In the genomic region with DNA sequence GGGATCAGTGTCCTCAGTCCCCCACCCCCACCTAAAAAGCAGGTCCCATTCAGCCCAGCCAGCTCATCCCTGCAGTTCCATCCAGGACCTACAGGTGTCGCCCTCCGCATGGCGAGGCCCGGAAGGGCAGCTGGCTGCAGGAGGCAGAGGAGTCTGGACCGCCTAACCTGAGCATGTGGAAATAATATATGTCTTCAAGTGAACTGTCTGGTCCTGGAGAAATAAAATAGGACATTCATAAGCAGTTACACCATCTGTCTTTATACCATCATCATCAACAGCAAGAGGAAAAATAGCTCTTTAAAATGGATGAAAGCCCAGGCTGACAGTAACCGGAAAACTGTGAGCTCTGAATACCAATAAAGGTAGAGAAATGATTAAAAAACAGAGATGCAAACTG, we compare ENCODE assay signal across 8 cellular contexts.
DNase-seq lines count a peak whose midpoint lies in the region; ATAC-seq and TF ChIP-seq lines count a peak whose summit lies in the region.

No MANE protein-coding gene starts in this region.

- intact Hi-C loops in naive thymus-derived CD4-positive, alpha-beta T cell (cut with micrococcal nuclease) = loop anchor here (1.0 to 10.0 kb wide), 7 partner anchors 130 to 1125 kb away; partner anchors contain the start of gene ZFHX3 (in 1 of the 2)

- H3K27ac Mint-ChIP-seq in activated CD8-positive, alpha-beta memory T cell treated with anti-CD3 and anti-CD28 coated beads, Interleukin-2, amount 10 ng/mL, durations not matched to agents 7 days and 5 days = no peak overlapping the region
- H3K27ac Mint-ChIP-seq in naive thymus-derived CD4-positive, alpha-beta T cell = no peak overlapping the region

- H3K4me3 ChIP-seq in epithelial cell of esophagus (ENCODE audit: low read length) = no peak overlapping the region
- H3K4me3 ChIP-seq in naive thymus-derived CD4-positive, alpha-beta T cell (ENCODE audit: low read length) = no peak overlapping the region

- no peaks in the 10 kb centered on the region for H3K4me1 ChIP-seq in naive thymus-derived CD4-positive, alpha-beta T cell (ENCODE audit: control insufficient read depth in 2 of 2, insufficient read depth in 2 of 2, low read length in 2 of 2)

- no peaks in the 10 kb centered on the region for H3K27me3 ChIP-seq in naive thymus-derived CD4-positive, alpha-beta T cell (ENCODE audit: control insufficient read depth in 2 of 2, insufficient read depth in 2 of 2, low read length in 2 of 2)

- DNase-seq in SKM-1 treated with dmso at 0.1 percent for 144 hours (lab: John Stamatoyannopoulos, UW; ENCODE audit: unreplicated experiment) = peak; percentile 42
- no peak for DNase-seq in SKM-1 (lab: John Stamatoyannopoulos, UW; ENCODE audit: unreplicated experiment)
- DNase-seq in NCI-H526 treated with DMSO at 0.1 percent for 48 hours (lab: John Stamatoyannopoulos, UW) = peak; percentile 19
- DNase-seq in activated CD8-positive, alpha-beta memory T cell treated with anti-CD3 and anti-CD28 coated beads, Interleukin-2, amount 10 ng/mL, durations not matched to agents 7 days and 5 days = peak; percentile 76
- DNase-seq in epithelial cell of esophagus (ENCODE audit: low read depth) = peak; percentile 71
- DNase-seq in naive thymus-derived CD4-positive, alpha-beta T cell = peak; percentile 7 to 83 (median 47)
- DNase-seq in stimulated activated CD8-positive, alpha-beta memory T cell treated with anti-CD3 and anti-CD28 coated beads, Interleukin-7, amount 100 ng/mL, for 48 hours (ENCODE audit: extremely low read depth in 1 of 2, low read depth in 1 of 2) = peak; percentile 35 to 40

- no peak overlapping the region for H3K4me3 Mint-ChIP-seq in activated CD8-positive, alpha-beta memory T cell treated with anti-CD3 and anti-CD28 coated beads, Interleukin-2, amount 10 ng/mL, durations not matched to agents 7 days and 5 days
- no peak overlapping the region for H3K4me3 Mint-ChIP-seq in naive thymus-derived CD4-positive, alpha-beta T cell

- H3K4me1 Mint-ChIP-seq in activated CD8-positive, alpha-beta memory T cell treated with anti-CD3 and anti-CD28 coated beads, Interleukin-2, amount 10 ng/mL, durations not matched to agents 7 days and 5 days = peaks cover 5% of the 10 kb centered on the region
- H3K4me1 Mint-ChIP-seq in naive thymus-derived CD4-positive, alpha-beta T cell = peaks cover 0 to 7% (median 0%) of the 10 kb centered on the region in 7 donors

- H3K27me3 Mint-ChIP-seq in activated CD8-positive, alpha-beta memory T cell treated with anti-CD3 and anti-CD28 coated beads, Interleukin-2, amount 10 ng/mL, durations not matched to agents 7 days and 5 days = no peaks in the 10 kb centered on the region
- peaks cover 0 to 5% (median 0%) of the 10 kb centered on the region in 5 donors for H3K27me3 Mint-ChIP-seq in naive thymus-derived CD4-positive, alpha-beta T cell

- TF ChIP-seq CTCF in epithelial cell of esophagus (IDR thresholded peaks at IDR 0.05; ENCODE audit: insufficient read depth, low read depth, low read length, missing control alignments) = peak; percentile 100

- POLR2A ChIA-PET in naive thymus-derived CD4-positive, alpha-beta T cell (lab: Charles Lee) = no interaction called here

- H3K27ac ChIP-seq in naive thymus-derived CD4-positive, alpha-beta T cell (ENCODE audit: low read depth, low read length) = no peak overlapping the region

- no peaks in the 10 kb centered on the region for H3K36me3 ChIP-seq in naive thymus-derived CD4-positive, alpha-beta T cell (ENCODE audit: control insufficient read depth in 2 of 3, insufficient read depth in 3 of 3, low read length in 3 of 3)

- CTCF ChIA-PET in activated CD8-positive, alpha-beta memory T cell treated with anti-CD3 and anti-CD28 coated beads, Interleukin-2, amount 10 ng/mL, durations not matched to agents 7 days and 5 days (lab: Charles Lee) = interaction anchor here (0.7 to 2.6 kb wide), 37 partner anchors 11 to 1442 kb away, joined by 3 to 26 read pairs (median 4); no protein-coding TSS in a partner anchor
- CTCF ChIA-PET in naive thymus-derived CD4-positive, alpha-beta T cell (lab: Charles Lee) = interaction anchor here (0.6 to 2.2 kb wide), 8 partner anchors 9 to 1046 kb away, joined by 3 to 10 read pairs (median 4); no protein-coding TSS in a partner anchor

- H3K36me3 Mint-ChIP-seq in activated CD8-positive, alpha-beta memory T cell treated with anti-CD3 and anti-CD28 coated beads, Interleukin-2, amount 10 ng/mL, durations not matched to agents 7 days and 5 days = no peaks in the 10 kb centered on the region
- no peaks in the 10 kb centered on the region for H3K36me3 Mint-ChIP-seq in naive thymus-derived CD4-positive, alpha-beta T cell

- peak; percentile 50 for ATAC-seq in HG02973 (IDR thresholded peaks at IDR 0.05; ENCODE audit: unreplicated experiment)
- ATAC-seq in activated CD8-positive, alpha-beta memory T cell treated with anti-CD3 and anti-CD28 coated beads, Interleukin-2, amount 10 ng/mL, durations not matched to agents 7 days and 5 days = peak; percentile 71
- ATAC-seq in naive thymus-derived CD4-positive, alpha-beta T cell = peak; percentile 82

- H3K9me3 ChIP-seq in naive thymus-derived CD4-positive, alpha-beta T cell (ENCODE audit: control insufficient read depth in 2 of 3, low read length in 3 of 3) = no peaks in the 10 kb centered on the region

- no peaks in the 10 kb centered on the region for H3K9me3 Mint-ChIP-seq in activated CD8-positive, alpha-beta memory T cell treated with anti-CD3 and anti-CD28 coated beads, Interleukin-2, amount 10 ng/mL, durations not matched to agents 7 days and 5 days (ENCODE audit: low read depth)
- no peaks in the 10 kb centered on the region for H3K9me3 Mint-ChIP-seq in naive thymus-derived CD4-positive, alpha-beta T cell
